Comparison of ENCODE assay signal across 21 cellular contexts in genomic region chr2:178084273-178084672, GRCh38. TPM values are rescaled to one million over a fixed set of nuclear protein-coding genes. Genes with fewer than 3 reads are reported as not detected.
DNase-seq lines count a peak whose midpoint lies in the region; ATAC-seq and TF ChIP-seq lines count a peak whose summit lies in the region.
"Had no signal": no experiment of that assay in that cellular context is flagged by ENCODE, and none has a peak within 500 bp of the region (broad histone marks: within the 10 kb centered on the region; RNA-seq: fewer than 3 reads in every experiment).

No MANE protein-coding gene starts in this region.

- H3K4me3 ChIP-seq in AG10803 (ENCODE audit: low read length) (no peak overlapping the region), epithelial cell of esophagus (ENCODE audit: low read length) (no peak overlapping the region)
- H3K4me3 ChIP-seq: A549, PC-9 had no signal

- no peaks in the 10 kb centered on the region for H3K36me3 Mint-ChIP-seq in activated T-cell treated with anti-CD3 and anti-CD28 coated beads, Interleukin-2, amount 50 U/mL, for 24 hours (ENCODE audit: low read depth)
- H3K36me3 Mint-ChIP-seq: CD8-positive, alpha-beta T cell; IgD-negative memory B cell had no signal

- TF ChIP-seq CTCF in AG10803 (conservative IDR thresholded peaks at IDR 0.05; ENCODE audit: low read length): no peak
- TF ChIP-seq CTCF in epithelial cell of esophagus (IDR thresholded peaks at IDR 0.05; ENCODE audit: insufficient read depth, low read depth, low read length, missing control alignments): no peak

- DNase-seq in AG10803 (ENCODE audit: low read depth) (peak; percentile 13), NCI-H226 (peak; percentile 9), epithelial cell of esophagus (ENCODE audit: low read depth) (peak; percentile 69), renal cortical epithelial cell (ENCODE audit: low read depth) (peak; percentile 37), GDM1 (lab: John Stamatoyannopoulos, UW) (no peak)
- DNase-seq in activated T-cell treated with anti-CD3 and anti-CD28 coated beads, Interleukin-2, amount 50 U/mL, for 24 hours: no peak
- DNase-seq: CD8-positive, alpha-beta T cell; DMS 273 treated with DMSO at 0.1 percent for 48 hours; DMS79 treated with DMSO at 0.1 percent for 48 hours; H7; NCI-H1048; NCI-H1417; NCI-H1694; NCI-H2029 treated with DMSO at 0.1 percent for 48 hours; NCI-H526 treated with DMSO at 0.1 percent for 48 hours; PC-9; Right ventricle myocardium superior had no signal

- H3K27me3 Mint-ChIP-seq in activated T-cell treated with anti-CD3 and anti-CD28 coated beads, Interleukin-2, amount 50 U/mL, for 24 hours: peaks cover 4% of the 10 kb centered on the region

- no peaks in the 10 kb centered on the region for H3K9me3 Mint-ChIP-seq in activated T-cell treated with anti-CD3 and anti-CD28 coated beads, Interleukin-2, amount 50 U/mL, for 24 hours
- H3K9me3 Mint-ChIP-seq: CD8-positive, alpha-beta T cell had no signal

- no peaks in the 10 kb centered on the region for H3K4me1 Mint-ChIP-seq in activated T-cell treated with anti-CD3 and anti-CD28 coated beads, Interleukin-2, amount 50 U/mL, for 24 hours (ENCODE audit: low read depth)
- H3K4me1 Mint-ChIP-seq: B cell, IgD-negative memory B cell had no signal

- no peak overlapping the region for H3K27ac Mint-ChIP-seq in activated T-cell treated with anti-CD3 and anti-CD28 coated beads, Interleukin-2, amount 50 U/mL, for 24 hours
- H3K27ac Mint-ChIP-seq: B cell; CD8-positive, alpha-beta T cell; IgD-negative memory B cell had no signal

- ATAC-seq in HG02798 (IDR thresholded peaks at IDR 0.05; ENCODE audit: poor library complexity, unreplicated experiment): no peak
- ATAC-seq: A549; CD8-positive, alpha-beta T cell had no signal

- no peak overlapping the region for H3K4me3 Mint-ChIP-seq in activated T-cell treated with anti-CD3 and anti-CD28 coated beads, Interleukin-2, amount 50 U/mL, for 24 hours
- H3K4me3 Mint-ChIP-seq: B cell; CD8-positive, alpha-beta T cell; IgD-negative memory B cell had no signal

RNA-seq across cellular contexts. Expression of gene PDE11A, which starts 11.7 kb away (rescaled TPM):
- total RNA-seq in renal cortical epithelial cell: 3.1 and 5.8 TPM in 2 replicates
- total RNA-seq: CD8-positive, alpha-beta T cell had no signal

RNA-seq across cellular contexts. Expression of gene RBM45, which starts 28.0 kb away (rescaled TPM):
- 22.1 and 24.0 TPM in 2 replicates for total RNA-seq in renal cortical epithelial cell

Comparison
In these comparisons a context has a peak if more than half of its experiments do, and no peak if none do; other contexts are left out.
1. DNase-seq: peak in AG10803 (single experiment), NCI-H226 (single experiment), epithelial cell of esophagus (single experiment) and renal cortical epithelial cell (single experiment); none in activated T-cell treated with anti-CD3 and anti-CD28 coated beads, Interleukin-2, amount 50 U/mL, for 24 hours (single experiment) and GDM1 (single experiment).